ENCODE assay signal across 8 cellular contexts in genomic region chr4:123856689-123857545, GRCh38.
A peak's percentile ranks its signal among the peaks of the same experiment; 100 is the strongest.
DNase-seq lines count a peak whose midpoint lies in the region; ATAC-seq and TF ChIP-seq lines count a peak whose summit lies in the region.

No MANE protein-coding gene starts in this region.

- no peak overlapping the region for H2BK12ac ChIP-seq in neuronal stem cell (ENCODE audit: low read length)

- H2BK15ac ChIP-seq in neuronal stem cell (ENCODE audit: low read length), result no peak overlapping the region

- H3K4me1 Mint-ChIP-seq in activated CD4-positive, alpha-beta memory T cell treated with anti-CD3 and anti-CD28 coated beads, Interleukin-2, amount 10 ng/mL, durations not matched to agents 7 days and 5 days, result no peaks in the 10 kb centered on the region

- H3K4me3 ChIP-seq in fibroblast of pulmonary artery (replicated peaks; ENCODE audit: low read depth, low read length), result no peak overlapping the region
- peak overlapping the region in 1 of 2 donors; percentile 28 for H3K4me3 ChIP-seq in neuronal stem cell (ENCODE audit: low read length in 2 of 2)

- no peak overlapping the region for H3K23ac ChIP-seq in neuronal stem cell (ENCODE audit: low read depth, low read length, poor library complexity)

- no peak overlapping the region for H4K8ac ChIP-seq in neuronal stem cell (ENCODE audit: low read depth, low read length)

- no peak overlapping the region for H3K4me2 ChIP-seq in neuronal stem cell (ENCODE audit: insufficient read depth, low read length, poor library complexity, severe bottlenecking)

- no peak overlapping the region for H3K4ac ChIP-seq in neuronal stem cell (ENCODE audit: low read length)

- H3K79me1 ChIP-seq in neuronal stem cell (ENCODE audit: low read depth, low read length), result no peaks in the 10 kb centered on the region

- H3K9ac ChIP-seq in neuronal stem cell (ENCODE audit: low read depth, low read length, poor library complexity), result no peak overlapping the region

- no CpG with 5 or more reads among the region's 9 CpGs for WGBS in neuronal stem cell (ENCODE audit: extremely low coverage in 2 of 2, insufficient read length in 2 of 2, insufficient replicate concordance in 1 of 2), 2 donors

- H3K4me3 Mint-ChIP-seq in activated CD4-positive, alpha-beta memory T cell treated with anti-CD3 and anti-CD28 coated beads, Interleukin-2, amount 10 ng/mL, durations not matched to agents 7 days and 5 days, result no peak overlapping the region

- H2AFZ ChIP-seq in neuronal stem cell (ENCODE audit: low read length), result peak overlapping the region; percentile 82

- peaks cover 0 to 7% of the 10 kb centered on the region in 2 donors for H3K9me3 ChIP-seq in neuronal stem cell (replicated peaks in 1 of 2; ENCODE audit: control insufficient read depth in 2 of 2, insufficient read depth in 1 of 2, low read depth in 1 of 2, low read length in 2 of 2)

- H3K4me1 ChIP-seq in neuronal stem cell (ENCODE audit: control insufficient read depth in 2 of 2, insufficient read depth in 1 of 2, low read depth in 1 of 2, low read length in 2 of 2), result peaks cover 0 to 23% of the 10 kb centered on the region in 2 donors

- peak; percentile 24 for TF ChIP-seq CTCF in fibroblast of pulmonary artery (IDR thresholded peaks at IDR 0.05; ENCODE audit: low read length, missing control alignments)

- no peak overlapping the region for H4K91ac ChIP-seq in neuronal stem cell (ENCODE audit: low read depth, low read length, poor library complexity)

- H3K27ac ChIP-seq in neuronal stem cell (replicated peaks; ENCODE audit: low read length), result no peak overlapping the region

- no peaks in the 10 kb centered on the region for H3K27me3 Mint-ChIP-seq in activated CD4-positive, alpha-beta memory T cell treated with anti-CD3 and anti-CD28 coated beads, Interleukin-2, amount 10 ng/mL, durations not matched to agents 7 days and 5 days

- POLR2A ChIA-PET in activated CD4-positive, alpha-beta memory T cell treated with anti-CD3 and anti-CD28 coated beads, Interleukin-2, amount 10 ng/mL, durations not matched to agents 7 days and 5 days (lab: Charles Lee), result no interaction called here

- H3K14ac ChIP-seq in neuronal stem cell (ENCODE audit: low read length), result no peak overlapping the region

- ATAC-seq in stimulated activated naive CD8-positive, alpha-beta T cell treated with anti-CD3 and anti-CD28 coated beads, Interleukin-15, Interleukin-2, amounts not matched to agents 100 U/mL and 50 U/mL, for 24 hours, result no peak
- no peak for ATAC-seq in HG03378 (IDR thresholded peaks at IDR 0.05; ENCODE audit: unreplicated experiment)

- no peaks in the 10 kb centered on the region for H3K36me3 ChIP-seq in neuronal stem cell (replicated peaks in 1 of 2; ENCODE audit: control insufficient read depth in 2 of 2, insufficient read depth in 2 of 2, low read length in 2 of 2)

- DNase-seq in DMS53 (lab: John Stamatoyannopoulos, UW) (peak; percentile 75), OCI-M1 (lab: John Stamatoyannopoulos, UW) (peak; percentile 74), fibroblast of pulmonary artery (ENCODE audit: low read depth) (peak; percentile 73), neuronal stem cell (ENCODE audit: low spot score) (peak; percentile 23), midbrain (lab: John Stamatoyannopoulos, UW) (no peak)
- no peak for DNase-seq in stimulated activated naive CD8-positive, alpha-beta T cell treated with anti-CD3 and anti-CD28 coated beads, Interleukin-15, Interleukin-2, amounts not matched to agents 100 U/mL and 50 U/mL, for 24 hours
- no peak for DNase-seq in activated CD4-positive, alpha-beta memory T cell treated with anti-CD3 and anti-CD28 coated beads, Interleukin-2, amount 10 ng/mL, durations not matched to agents 7 days and 5 days

- no peak overlapping the region for H3K27ac Mint-ChIP-seq in activated CD4-positive, alpha-beta memory T cell treated with anti-CD3 and anti-CD28 coated beads, Interleukin-2, amount 10 ng/mL, durations not matched to agents 7 days and 5 days

- CTCF ChIA-PET in activated CD4-positive, alpha-beta memory T cell treated with anti-CD3 and anti-CD28 coated beads, Interleukin-2, amount 10 ng/mL, durations not matched to agents 7 days and 5 days (lab: Charles Lee), result no interaction called here

- no peaks in the 10 kb centered on the region for H3K27me3 ChIP-seq in neuronal stem cell (ENCODE audit: control insufficient read depth in 3 of 3, insufficient read depth in 3 of 3, low read depth in 1 of 3, low read length in 3 of 3)

- H3K36me3 Mint-ChIP-seq in activated CD4-positive, alpha-beta memory T cell treated with anti-CD3 and anti-CD28 coated beads, Interleukin-2, amount 10 ng/mL, durations not matched to agents 7 days and 5 days (ENCODE audit: low read depth), result no peaks in the 10 kb centered on the region

- no peak overlapping the region for H3K18ac ChIP-seq in neuronal stem cell (ENCODE audit: low read length)

- no peaks in the 10 kb centered on the region for H3K9me3 Mint-ChIP-seq in activated CD4-positive, alpha-beta memory T cell treated with anti-CD3 and anti-CD28 coated beads, Interleukin-2, amount 10 ng/mL, durations not matched to agents 7 days and 5 days

- no peak overlapping the region for H2AK5ac ChIP-seq in neuronal stem cell (ENCODE audit: low read depth, low read length)

- no peak overlapping the region for H2BK5ac ChIP-seq in neuronal stem cell (ENCODE audit: low read length)

- no peak overlapping the region for H2BK120ac ChIP-seq in neuronal stem cell (ENCODE audit: low read depth, low read length)

Comparison
In these comparisons a context has a peak if more than half of its experiments do, and no peak if none do; other contexts are left out.
1. DNase-seq: peak in DMS53 (single experiment), OCI-M1 (single experiment), fibroblast of pulmonary artery (single experiment) and neuronal stem cell (single experiment); none in stimulated activated naive CD8-positive, alpha-beta T cell treated with anti-CD3 and anti-CD28 coated beads, Interleukin-15, Interleukin-2, amounts not matched to agents 100 U/mL and 50 U/mL, for 24 hours (single experiment), activated CD4-positive, alpha-beta memory T cell treated with anti-CD3 and anti-CD28 coated beads, Interleukin-2, amount 10 ng/mL, durations not matched to agents 7 days and 5 days (single experiment) and midbrain (single experiment).